In genomic region chr18:63681449-63682381, GRCh38 we compare ENCODE assay signal across 19 cellular contexts. TPM values are rescaled to one million over a fixed set of nuclear protein-coding genes. Genes with fewer than 3 reads are reported as not detected.
DNase-seq lines count a peak whose midpoint lies in the region; ATAC-seq and TF ChIP-seq lines count a peak whose summit lies in the region.
"Had no signal": no experiment of that assay in that cellular context is flagged by ENCODE, and none has a peak within 500 bp of the region (broad histone marks: within the 10 kb centered on the region; RNA-seq: fewer than 3 reads in every experiment).

No MANE protein-coding gene starts in this region.

- no peaks in the 10 kb centered on the region for H3K27me3 Mint-ChIP-seq in type B pancreatic cell

- ATAC-seq in right cardiac atrium (no peak), GM21737 (IDR thresholded peaks at IDR 0.05; ENCODE audit: unreplicated experiment) (no peak)
- ATAC-seq: left lung; stimulated activated effector memory CD8-positive, alpha-beta T cell treated with anti-CD3 and anti-CD28 coated beads, Interleukin-12 subunit alpha, Interleukin-12 subunit beta, amount 100 ng/mL, for 72 hours; T-cell had no signal

- H3K9me3 ChIP-seq in esophagus squamous epithelium, result no peaks in the 10 kb centered on the region
- no peaks in the 10 kb centered on the region for H3K9me3 ChIP-seq in right cardiac atrium (ENCODE audit: control insufficient read depth, low read length)
- H3K9me3 ChIP-seq: left lung had no signal

- H3K36me3 Mint-ChIP-seq in type B pancreatic cell, result no peaks in the 10 kb centered on the region
- H3K36me3 Mint-ChIP-seq: naive B cell; stimulated activated effector memory CD8-positive, alpha-beta T cell treated with anti-CD3 and anti-CD28 coated beads, Interleukin-12 subunit alpha, Interleukin-12 subunit beta, amount 100 ng/mL, for 72 hours; T-cell had no signal

- intact Hi-C loops in esophagus squamous epithelium (cut with DNase I), result no loop called here
- intact Hi-C loops in right cardiac atrium (cut with DNase I), result no loop called here

- H3K27ac Mint-ChIP-seq in type B pancreatic cell, result peak overlapping the region; percentile 10
- H3K27ac Mint-ChIP-seq: CD4-positive, alpha-beta T cell; naive B cell; stimulated activated effector memory CD8-positive, alpha-beta T cell treated with anti-CD3 and anti-CD28 coated beads, Interleukin-12 subunit alpha, Interleukin-12 subunit beta, amount 100 ng/mL, for 72 hours; T-cell had no signal

- WGBS in esophagus squamous epithelium, 2 donors, result 70 to 71% methylated on average over 3 of the region's 3 CpGs
- WGBS in right cardiac atrium, result 91% methylated on average over 3 of the region's 3 CpGs

- peaks cover 9% of the 10 kb centered on the region for H3K9me3 Mint-ChIP-seq in type B pancreatic cell
- H3K9me3 Mint-ChIP-seq: CD4-positive, alpha-beta T cell had no signal

- no peaks in the 10 kb centered on the region for H3K36me3 ChIP-seq in esophagus squamous epithelium
- H3K36me3 ChIP-seq: left lung had no signal

- DNase-seq in LNCaP clone FGC (ENCODE audit: low read depth) (peak; percentile 99), NCI-H69 (lab: John Stamatoyannopoulos, UW) (peak; percentile 97), esophagus squamous epithelium (lab: John Stamatoyannopoulos, UW) (no peak), type B pancreatic cell (ENCODE audit: extremely low spot score, unreplicated experiment) (no peak), NCI-H1436 treated with DMSO at 0.1 percent for 48 hours (lab: John Stamatoyannopoulos, UW) (no peak), right cardiac atrium (no peak)
- DNase-seq: activated CD4-positive, CD25-positive, alpha-beta regulatory T cell; CD4-positive, alpha-beta T cell; hippocampal formation; left lung; naive B cell; retina; stimulated activated CD4-positive, alpha-beta T cell treated with anti-CD3 and anti-CD28 coated beads, Interleukin-4, amount 100 ng/mL, for 24 hours; T-cell had no signal

- H3K4me3 ChIP-seq in LNCaP clone FGC (ENCODE audit: low read depth, low read length), result no peak overlapping the region
- no peak overlapping the region for H3K4me3 ChIP-seq in esophagus squamous epithelium
- no peak overlapping the region for H3K4me3 ChIP-seq in right cardiac atrium (ENCODE audit: low read length)
- H3K4me3 ChIP-seq: left lung had no signal

- H3K27me3 ChIP-seq in esophagus squamous epithelium (no peaks in the 10 kb centered on the region), right cardiac atrium (ENCODE audit: control insufficient read depth, insufficient read depth) (peaks cover 3% of the 10 kb centered on the region)
- H3K27me3 ChIP-seq: left lung had no signal

- H3K27ac ChIP-seq in esophagus squamous epithelium (peak overlapping the region; percentile 75 to 89 (median 84)), right cardiac atrium (ENCODE audit: low read length) (no peak overlapping the region)
- H3K27ac ChIP-seq: left lung had no signal

- TF ChIP-seq CTCF in LNCaP clone FGC (IDR thresholded peaks at IDR 0.05; ENCODE audit: control insufficient read depth, extremely low read depth, insufficient read depth) (no peak), esophagus squamous epithelium (IDR thresholded peaks at IDR 0.05) (no peak), type B pancreatic cell (conservative IDR thresholded peaks at IDR 0.05) (no peak)

- no peak for TF ChIP-seq POLR2A in esophagus squamous epithelium (IDR thresholded peaks at IDR 0.05)

- peaks cover 0 to 75% (median 3%) of the 10 kb centered on the region in 3 donors for H3K4me1 ChIP-seq in esophagus squamous epithelium
- H3K4me1 ChIP-seq in right cardiac atrium (ENCODE audit: control insufficient read depth, insufficient read depth, low read length), result no peaks in the 10 kb centered on the region
- H3K4me1 ChIP-seq: left lung had no signal

- peaks cover 14% of the 10 kb centered on the region for H3K4me1 Mint-ChIP-seq in type B pancreatic cell (ENCODE audit: unreplicated experiment)
- H3K4me1 Mint-ChIP-seq: naive B cell; stimulated activated effector memory CD8-positive, alpha-beta T cell treated with anti-CD3 and anti-CD28 coated beads, Interleukin-12 subunit alpha, Interleukin-12 subunit beta, amount 100 ng/mL, for 72 hours; T-cell had no signal

- no peak overlapping the region for H3K4me3 Mint-ChIP-seq in type B pancreatic cell
- H3K4me3 Mint-ChIP-seq: CD4-positive, alpha-beta T cell; naive B cell; stimulated activated effector memory CD8-positive, alpha-beta T cell treated with anti-CD3 and anti-CD28 coated beads, Interleukin-12 subunit alpha, Interleukin-12 subunit beta, amount 100 ng/mL, for 72 hours; T-cell had no signal

RNA-seq across cellular contexts. Expression of gene SERPINB3, which starts 20.0 kb away (rescaled TPM):
- total RNA-seq in esophagus squamous epithelium, result 1,000 to 10,000 TPM in 1 of 4 donors, 100 to 1,000 TPM in 3; 349 to 1,684 (median 789) TPM
- total RNA-seq in type B pancreatic cell (ENCODE audit: low replicate concordance), result 0.86 and 0.94 TPM in 2 replicates
- not detected for total RNA-seq in right cardiac atrium
- not detected for polyA plus RNA-seq in right cardiac atrium
- total RNA-seq: CD4-positive, alpha-beta T cell; cerebellum; endothelial cell of umbilical vein; left lung; T-cell had no signal
- polyA plus RNA-seq: endothelial cell of umbilical vein, urinary bladder had no signal

RNA-seq across cellular contexts. Expression of gene SERPINB11, which starts 21.0 kb away (rescaled TPM):
- 10 to 100 TPM in 3 of 4 donors, 1 to 10 TPM in 1; 2.1 to 85.9 (median 13.7) TPM for total RNA-seq in esophagus squamous epithelium
- total RNA-seq in type B pancreatic cell (ENCODE audit: low replicate concordance), result 1.3 and 1.4 TPM in 2 replicates
- total RNA-seq in right cardiac atrium, result not detected
- polyA plus RNA-seq in right cardiac atrium, result not detected
- total RNA-seq: CD4-positive, alpha-beta T cell; cerebellum; endothelial cell of umbilical vein; left lung; T-cell had no signal
- polyA plus RNA-seq: endothelial cell of umbilical vein, urinary bladder had no signal

RNA-seq across cellular contexts. Expression of gene SERPINB4, which starts 37.7 kb away (rescaled TPM):
- total RNA-seq in esophagus squamous epithelium (100 to 1,000 TPM in 3 of 4 donors, 10 to 100 TPM in 1; 24.4 to 543 (median 216) TPM), type B pancreatic cell (ENCODE audit: low replicate concordance) (0.17 TPM in 1 of 2 replicates, not detected in the other), right cardiac atrium (not detected)
- polyA plus RNA-seq in right cardiac atrium, result not detected
- total RNA-seq: CD4-positive, alpha-beta T cell; cerebellum; endothelial cell of umbilical vein; T-cell; urinary bladder had no signal
- polyA plus RNA-seq: endothelial cell of umbilical vein, urinary bladder had no signal

Comparison
In these comparisons a context has a peak if more than half of its experiments do, and no peak if none do; other contexts are left out.
1. DNase-seq: peak in LNCaP clone FGC (single experiment) and NCI-H69 (single experiment); none in esophagus squamous epithelium (single experiment), type B pancreatic cell (single experiment), NCI-H1436 treated with DMSO at 0.1 percent for 48 hours (single experiment) and right cardiac atrium (0 of 3).
2. RNA of gene SERPINB3, which starts 20.0 kb away (total RNA-seq): 349 to 1,684 TPM in esophagus squamous epithelium; 0.86 to 0.94 TPM in type B pancreatic cell and not detected in right cardiac atrium; every median in the first group is over 100 times any median in the second.
3. RNA of gene SERPINB4, which starts 37.7 kb away (total RNA-seq): 24.4 to 543 TPM in esophagus squamous epithelium; 0.17 TPM in type B pancreatic cell and not detected in right cardiac atrium; every median in the first group is over 10 times any median in the second.